22 cellular contexts compared by ENCODE assay signal in genomic region chr3:184078851-184079250, GRCh38. TPM values are rescaled to one million over a fixed set of nuclear protein-coding genes. Genes with fewer than 3 reads are reported as not detected.
DNase-seq lines count a peak whose midpoint lies in the region; ATAC-seq and TF ChIP-seq lines count a peak whose summit lies in the region.
"Had no signal": no experiment of that assay in that cellular context is flagged by ENCODE, and none has a peak within 500 bp of the region (broad histone marks: within the 10 kb centered on the region; RNA-seq: fewer than 3 reads in every experiment).

No MANE protein-coding gene starts in this region.

- H3K9me1 ChIP-seq in IMR-90 (ENCODE audit: insufficient read depth, low read length) = no peaks in the 10 kb centered on the region

- no peak overlapping the region for H2BK120ac ChIP-seq in IMR-90 (ENCODE audit: low read depth, low read length)

- H3K27me3 ChIP-seq in IMR-90 (ENCODE audit: control insufficient read depth, insufficient read depth, low read length) (peaks cover 20% of the 10 kb centered on the region), WERI-Rb-1 (ENCODE audit: insufficient read depth, low read depth, severe bottlenecking) (no peaks in the 10 kb centered on the region)

- no peak overlapping the region for H3K23ac ChIP-seq in IMR-90 (ENCODE audit: low read depth, low read length)

- intact Hi-C loops in IMR-90 (cut with micrococcal nuclease) = no loop called here

- H2AK5ac ChIP-seq in IMR-90 (ENCODE audit: low read depth, low read length) = no peak overlapping the region

- H2BK5ac ChIP-seq in IMR-90 (ENCODE audit: low read depth, low read length, poor library complexity, severe bottlenecking) = no peak overlapping the region

- H3K4me3 ChIP-seq in AG10803 (ENCODE audit: low read length) (no peak overlapping the region), IMR-90 (ENCODE audit: insufficient read depth, low read depth, low read length) (no peak overlapping the region), WERI-Rb-1 (ENCODE audit: low read depth, low read length) (no peak overlapping the region)

- H2AK9ac ChIP-seq in IMR-90 (replicated peaks; ENCODE audit: low read depth, low read length, poor library complexity) = no peak overlapping the region

- TF ChIP-seq RAD21 in IMR-90 (IDR thresholded peaks at IDR 0.05; ENCODE audit: low read length) = no peak

- H2BK20ac ChIP-seq in IMR-90 (ENCODE audit: low read depth, low read length) = no peak overlapping the region

- CTCF ChIA-PET in IMR-90 (lab: Yijun Ruan, JAX) = no interaction called here

- H3K14ac ChIP-seq in IMR-90 (replicated peaks; ENCODE audit: low read depth, low read length) = no peak overlapping the region

- H3K4me1 ChIP-seq in IMR-90 (ENCODE audit: control insufficient read depth, insufficient read depth, low read length) = no peaks in the 10 kb centered on the region

- POLR2A ChIA-PET in IMR-90 (lab: Charles Lee; ENCODE audit: unreplicated experiment) = no interaction called here

- H3K56ac ChIP-seq in IMR-90 (ENCODE audit: extremely low read depth, insufficient read depth, low read length) = no peak overlapping the region

- H3K4me2 ChIP-seq in IMR-90 (ENCODE audit: low read depth, low read length) = no peak overlapping the region

- no peaks in the 10 kb centered on the region for H3K79me1 ChIP-seq in IMR-90 (ENCODE audit: low read depth in 1 of 2, low read length in 2 of 2)

- no peak overlapping the region for H2AFZ ChIP-seq in IMR-90 (replicated peaks; ENCODE audit: low read length, poor library complexity)

- no peak overlapping the region for H4K8ac ChIP-seq in IMR-90 (ENCODE audit: low read depth in 2 of 2, low read length in 2 of 2)

- no peaks in the 10 kb centered on the region for H4K20me1 ChIP-seq in IMR-90 (ENCODE audit: insufficient read depth, low read length)

- ATAC-seq in IMR-90 (ENCODE audit: low read depth) (peak; percentile 64), HG02970 (IDR thresholded peaks at IDR 0.05; ENCODE audit: low FRiP score, unreplicated experiment) (no peak)

- no peak overlapping the region for H2BK15ac ChIP-seq in IMR-90 (ENCODE audit: low read depth, low read length)

- H4K5ac ChIP-seq in IMR-90 (ENCODE audit: low read depth, low read length) = no peak overlapping the region

- peak; percentile 42 for DNase-seq in AG10803 (ENCODE audit: low read depth)
- peak; percentile 43 for DNase-seq in IMR-90
- DNase-seq in fibroblast of gingiva (ENCODE audit: low read depth) = peak; percentile 64
- peak; percentile 39 for DNase-seq in hepatic stellate cell (ENCODE audit: low spot score)
- DNase-seq in WERI-Rb-1 = no peak
- DNase-seq in effector CD4-positive, alpha-beta T cell = no peak
- DNase-seq in occipital lobe (lab: John Stamatoyannopoulos, UW) = no peak
- DNase-seq: C1 segment of cervical spinal cord; DND-41; H9; Kasumi-1; NCI-H1105 treated with DMSO at 0.1 percent for 48 hours; NCI-H1694 treated with DMSO at 0.1 percent for 48 hours; NCI-H2107; NCI-H69; NK-92 treated with Interleukin-12 subunit alpha and Interleukin-12 subunit beta, amount 100 ng/mL, for 24 hours; SHP77 had no signal

- no peak overlapping the region for H3K27ac ChIP-seq in IMR-90 (ENCODE audit: insufficient read depth, low read length)
- no peak overlapping the region for H3K27ac ChIP-seq in WERI-Rb-1

- dilution Hi-C loops in IMR-90 (cut with HindIII; ENCODE audit: low sequenced_read_pairs, unreplicated experiment) = no loop called here

- WGBS in IMR-90 (ENCODE audit: extremely low coverage in 2 of 2, insufficient read length in 1 of 2), 2 experiments = no CpG with 5 or more reads among the region's 3 CpGs

- TF ChIP-seq CTCF in AG10803 (conservative IDR thresholded peaks at IDR 0.05; ENCODE audit: low read length) (no peak), IMR-90 (conservative IDR thresholded peaks at IDR 0.05; ENCODE audit: low read depth, low read length) (no peak), WERI-Rb-1 (IDR thresholded peaks at IDR 0.05; ENCODE audit: low read depth, low read length) (no peak)

- no peak overlapping the region for H4K91ac ChIP-seq in IMR-90 (ENCODE audit: insufficient read depth, low read depth, low read length)

- H3K36me3 ChIP-seq in IMR-90 (ENCODE audit: control insufficient read depth, insufficient read depth, low read length) = no peaks in the 10 kb centered on the region
- H3K36me3 ChIP-seq in WERI-Rb-1 = no peaks in the 10 kb centered on the region

- H3K9ac ChIP-seq in IMR-90 (ENCODE audit: low read depth, low read length) = no peak overlapping the region

- H3K9me3 ChIP-seq in IMR-90 (ENCODE audit: control insufficient read depth, insufficient read depth, low read length) (no peaks in the 10 kb centered on the region), WERI-Rb-1 (ENCODE audit: severe bottlenecking) (no peaks in the 10 kb centered on the region)

- in situ Hi-C loops in IMR-90 (cut with MboI; ENCODE audit: low sequenced_read_pairs) = no loop called here

- BruUV-seq in IMR-90 (replicated peaks; lab: Mats Ljungman, UMichigan) = no TSS peak

- no peak for TF ChIP-seq POLR2A in IMR-90 (IDR thresholded peaks at IDR 0.05; ENCODE audit: low read depth, low read length)

- no peak overlapping the region for H3K18ac ChIP-seq in IMR-90 (ENCODE audit: low read depth, low read length)

- H3K4ac ChIP-seq in IMR-90 (ENCODE audit: low read depth, low read length) = no peak overlapping the region

TF ChIP-seq in IMR-90, 13 proteins besides CTCF, POLR2A, EP300 and RAD21:
- TF ChIP-seq MXI1 (IDR thresholded peaks at IDR 0.05; ENCODE audit: borderline replicate concordance, low read depth, low read length) = no peak
- no peak for TF ChIP-seq RFX5 (IDR thresholded peaks at IDR 0.05; ENCODE audit: low read depth, low read length)
- TF ChIP-seq BHLHE40 (IDR thresholded peaks at IDR 0.05; ENCODE audit: low read depth, low read length) = no peak
- no peak for TF ChIP-seq MAFK (IDR thresholded peaks at IDR 0.05; ENCODE audit: low read depth, low read length)

RNA-seq across cellular contexts. Expression of gene HTR3E, which starts 18.0 kb away (rescaled TPM):
- total RNA-seq in IMR-90 (2012; rRNA removed) = not detected in 2 replicates
- polyA plus RNA-seq in IMR-90 (2012; rRNA removed) = not detected in 2 replicates
- not detected in 2 replicates for polyA plus RNA-seq in IMR-90 (2012; cell fraction: cytosol; rRNA removed)
- not detected in 2 replicates for polyA plus RNA-seq in IMR-90 (2012; cell fraction: nucleus; rRNA removed; ENCODE audit: low replicate concordance)
- not detected for total RNA-seq in occipital lobe
- total RNA-seq: A172, H9, HT1080, OCI-LY7 had no signal
- polyA plus RNA-seq: IgD-negative memory B cell had no signal

RNA-seq across cellular contexts. Expression of gene HTR3C, which starts 26.0 kb away (rescaled TPM):
- total RNA-seq in IMR-90 (2012; rRNA removed) (not detected in 2 replicates), occipital lobe (not detected)
- not detected in 2 replicates for polyA plus RNA-seq in IMR-90 (2012; rRNA removed)
- polyA plus RNA-seq in IMR-90 (2012; cell fraction: cytosol; rRNA removed) = not detected in 2 replicates
- not detected in 2 replicates for polyA plus RNA-seq in IMR-90 (2012; cell fraction: nucleus; rRNA removed; ENCODE audit: low replicate concordance)
- total RNA-seq: A172, H9, HT1080, OCI-LY7 had no signal
- polyA plus RNA-seq: IgD-negative memory B cell had no signal

RNA-seq across cellular contexts. Expression of gene HTR3D, which starts 47.3 kb away (rescaled TPM):
- not detected in 2 replicates for total RNA-seq in IMR-90 (2012; rRNA removed)
- not detected in 2 replicates for polyA plus RNA-seq in IMR-90 (2012; rRNA removed)
- not detected in 2 replicates for polyA plus RNA-seq in IMR-90 (2012; cell fraction: cytosol; rRNA removed)
- not detected in 2 replicates for polyA plus RNA-seq in IMR-90 (2012; cell fraction: nucleus; rRNA removed; ENCODE audit: low replicate concordance)
- not detected for total RNA-seq in occipital lobe
- total RNA-seq: A172, H9, HT1080, OCI-LY7 had no signal
- polyA plus RNA-seq: IgD-negative memory B cell had no signal

RNA-seq across cellular contexts. Expression of gene EIF2B5, which starts 56.3 kb away (rescaled TPM):
- total RNA-seq in IMR-90 (2012; rRNA removed) (32.5 and 37.6 TPM in 2 replicates), occipital lobe (45.5 TPM)
- polyA plus RNA-seq in IMR-90 (2012; rRNA removed) = 29.5 and 31.7 TPM in 2 replicates
- 15.9 and 20.4 TPM in 2 replicates for polyA plus RNA-seq in IMR-90 (2012; cell fraction: cytosol; rRNA removed)
- polyA plus RNA-seq in IMR-90 (2012; cell fraction: nucleus; rRNA removed; ENCODE audit: low replicate concordance) = 70.7 and 100 TPM in 2 replicates

Comparison
In these comparisons a context has a peak if more than half of its experiments do, and no peak if none do; other contexts are left out.
1. DNase-seq: peak in AG10803 (single experiment), IMR-90 (single experiment), fibroblast of gingiva (single experiment) and hepatic stellate cell (single experiment); none in WERI-Rb-1 (single experiment), effector CD4-positive, alpha-beta T cell (single experiment) and occipital lobe (single experiment).